13 cellular contexts compared by ENCODE assay signal in the genomic region with DNA sequence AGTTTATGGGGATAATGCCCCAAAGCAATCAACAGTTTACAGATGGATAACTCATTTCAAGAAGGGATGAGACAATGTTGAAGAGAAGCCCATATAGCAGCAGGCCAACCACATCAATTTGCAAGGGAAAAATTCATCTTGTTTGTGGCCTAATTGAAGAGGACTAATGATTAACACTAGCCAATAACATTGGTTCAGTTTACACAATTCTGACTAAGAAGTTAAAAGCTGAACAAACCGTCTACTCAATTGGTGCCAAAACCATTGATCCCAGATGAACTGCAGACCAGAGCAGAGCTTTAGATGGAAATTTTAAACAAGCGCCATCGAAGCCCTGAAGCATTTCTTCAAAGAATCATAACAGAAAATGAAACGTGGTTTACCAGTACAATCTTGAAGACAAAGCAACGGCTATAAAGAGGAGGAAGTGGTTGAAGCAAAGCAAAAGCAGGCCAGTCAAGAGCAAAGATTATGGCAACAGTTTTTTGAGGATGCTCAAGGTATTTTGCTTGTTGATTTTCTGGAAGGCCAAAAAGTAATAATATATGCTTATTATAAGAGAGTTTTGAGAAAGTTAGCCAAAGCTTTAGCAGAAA.
DNase-seq lines count a peak whose midpoint lies in the region; ATAC-seq and TF ChIP-seq lines count a peak whose summit lies in the region.
"Had no signal": no experiment of that assay in that cellular context is flagged by ENCODE, and none has a peak within 500 bp of the region (broad histone marks: within the 10 kb centered on the region; RNA-seq: fewer than 3 reads in every experiment).

No MANE protein-coding gene starts in this region.

- DNase-seq in GM12865 (ENCODE audit: low read depth) (peak; percentile 16), coronary artery (ENCODE audit: low spot score) (no peak), NCI-H524 treated with DMSO at 0.1 percent for 48 hours (lab: John Stamatoyannopoulos, UW) (no peak), NCI-H2196 (lab: John Stamatoyannopoulos, UW; ENCODE audit: unreplicated experiment) (no peak), COLO668 (lab: John Stamatoyannopoulos, UW; ENCODE audit: unreplicated experiment) (no peak)
- no peak for DNase-seq in central memory CD8-positive, alpha-beta T cell (ENCODE audit: low spot score in 2 of 2)
- DNase-seq: activated B cell treated with CpG ODN at 0.5 μM for 24 hours; GOT3; SJCRH30; stimulated activated CD4-positive, alpha-beta T cell treated with anti-CD3 and anti-CD28 coated beads, Interleukin-4, amount 100 ng/mL, for 1 hour; stomach had no signal

- peaks cover 11% of the 10 kb centered on the region for H3K4me1 Mint-ChIP-seq in central memory CD8-positive, alpha-beta T cell
- H3K4me1 Mint-ChIP-seq: activated B cell treated with CpG ODN at 0.5 μM for 24 hours had no signal

- no peak overlapping the region for H3K27ac ChIP-seq in coronary artery
- H3K27ac ChIP-seq: SJCRH30, stomach had no signal

- peak overlapping the region; percentile 16 for H3K27ac Mint-ChIP-seq in central memory CD8-positive, alpha-beta T cell (ENCODE audit: low read depth)
- H3K27ac Mint-ChIP-seq: activated B cell treated with CpG ODN at 0.5 μM for 24 hours had no signal

- H3K4me3 Mint-ChIP-seq in central memory CD8-positive, alpha-beta T cell: no peak overlapping the region
- H3K4me3 Mint-ChIP-seq: activated B cell treated with CpG ODN at 0.5 μM for 24 hours had no signal

- no peak overlapping the region for H3K4me3 ChIP-seq in GM12865 (ENCODE audit: low read depth, low read length)
- H3K4me3 ChIP-seq in coronary artery: no peak overlapping the region
- H3K4me3 ChIP-seq: SJCRH30, stomach had no signal

- no peaks in the 10 kb centered on the region for H3K27me3 Mint-ChIP-seq in central memory CD8-positive, alpha-beta T cell
- H3K27me3 Mint-ChIP-seq: activated B cell treated with CpG ODN at 0.5 μM for 24 hours had no signal

- TF ChIP-seq CTCF in GM12865 (IDR thresholded peaks at IDR 0.05; ENCODE audit: insufficient read depth, low read depth, low read length, missing control alignments) (no peak), coronary artery (IDR thresholded peaks at IDR 0.05) (no peak)

- H3K9me3 Mint-ChIP-seq in central memory CD8-positive, alpha-beta T cell: no peaks in the 10 kb centered on the region
- H3K9me3 Mint-ChIP-seq: activated B cell treated with CpG ODN at 0.5 μM for 24 hours had no signal

- peak; percentile 71 for ATAC-seq in GM19463 (IDR thresholded peaks at IDR 0.05; ENCODE audit: unreplicated experiment)
- peak; percentile 77 for ATAC-seq in HG03460 (IDR thresholded peaks at IDR 0.05; ENCODE audit: unreplicated experiment)
- ATAC-seq in central memory CD8-positive, alpha-beta T cell (replicated peaks; ENCODE audit: extremely low read depth, poor library complexity, severe bottlenecking): peak; percentile 82

- no peaks in the 10 kb centered on the region for H3K36me3 Mint-ChIP-seq in central memory CD8-positive, alpha-beta T cell (ENCODE audit: insufficient read depth)
